18 cellular contexts compared by ENCODE assay signal in genomic region chr17:41083427-41083826, GRCh38. TPM values are rescaled to one million over a fixed set of nuclear protein-coding genes. Genes with fewer than 3 reads are reported as not detected.
"Had no signal": no experiment of that assay in that cellular context is flagged by ENCODE, and none has a peak within 500 bp of the region (broad histone marks: within the 10 kb centered on the region; RNA-seq: fewer than 3 reads in every experiment).

No MANE protein-coding gene starts in this region.

RNA-seq across cellular contexts. Expression of gene KRTAP4-7, which starts 0.5 kb away (rescaled TPM):
- total RNA-seq: activated CD8-positive, alpha-beta memory T cell treated with anti-CD3 and anti-CD28 coated beads for 36 hours; activated T-cell treated with anti-CD3 and anti-CD28 coated beads, Interleukin-2, amount 50 U/mL, for 72 hours; adrenal gland; cardiac septum; dermis blood vessel endothelial cell; fibroblast of lung; gastroesophageal sphincter; heart left ventricle; liver; mucosa of gallbladder; naive thymus-derived CD4-positive, alpha-beta T cell; osteocyte; prostate gland; right cardiac atrium; transverse colon; vagina had no signal
- polyA plus RNA-seq: adrenal gland; fibroblast of lung; heart left ventricle; liver; naive thymus-derived CD4-positive, alpha-beta T cell; right cardiac atrium; small intestine had no signal

RNA-seq across cellular contexts. Expression of gene KRTAP4-8, which starts 14.5 kb away (rescaled TPM):
- total RNA-seq: activated CD8-positive, alpha-beta memory T cell treated with anti-CD3 and anti-CD28 coated beads for 36 hours; activated T-cell treated with anti-CD3 and anti-CD28 coated beads, Interleukin-2, amount 50 U/mL, for 72 hours; adrenal gland; cardiac septum; dermis blood vessel endothelial cell; fibroblast of lung; gastroesophageal sphincter; heart left ventricle; liver; mucosa of gallbladder; naive thymus-derived CD4-positive, alpha-beta T cell; osteocyte; prostate gland; right cardiac atrium; transverse colon; vagina had no signal
- polyA plus RNA-seq: adrenal gland; fibroblast of lung; heart left ventricle; liver; naive thymus-derived CD4-positive, alpha-beta T cell; right cardiac atrium; small intestine had no signal

RNA-seq across cellular contexts. Expression of gene KRTAP2-4, which starts 17.7 kb away (rescaled TPM):
- total RNA-seq: activated CD8-positive, alpha-beta memory T cell treated with anti-CD3 and anti-CD28 coated beads for 36 hours; activated T-cell treated with anti-CD3 and anti-CD28 coated beads, Interleukin-2, amount 50 U/mL, for 72 hours; adrenal gland; cardiac septum; dermis blood vessel endothelial cell; fibroblast of lung; gastroesophageal sphincter; heart left ventricle; liver; mucosa of gallbladder; naive thymus-derived CD4-positive, alpha-beta T cell; osteocyte; prostate gland; right cardiac atrium; transverse colon; vagina had no signal
- polyA plus RNA-seq: adrenal gland; fibroblast of lung; heart left ventricle; liver; naive thymus-derived CD4-positive, alpha-beta T cell; right cardiac atrium; small intestine had no signal

RNA-seq across cellular contexts. Expression of gene KRTAP4-16, which starts 18.6 kb away (rescaled TPM):
- total RNA-seq: activated CD8-positive, alpha-beta memory T cell treated with anti-CD3 and anti-CD28 coated beads for 36 hours; activated T-cell treated with anti-CD3 and anti-CD28 coated beads, Interleukin-2, amount 50 U/mL, for 72 hours; adrenal gland; cardiac septum; dermis blood vessel endothelial cell; fibroblast of lung; gastroesophageal sphincter; heart left ventricle; liver; mucosa of gallbladder; naive thymus-derived CD4-positive, alpha-beta T cell; osteocyte; prostate gland; right cardiac atrium; suprapubic skin; transverse colon; vagina had no signal
- polyA plus RNA-seq: adrenal gland; fibroblast of lung; heart left ventricle; liver; naive thymus-derived CD4-positive, alpha-beta T cell; right cardiac atrium; small intestine had no signal

RNA-seq across cellular contexts. Expression of gene KRTAP4-9, which starts 21.8 kb away (rescaled TPM):
- total RNA-seq: activated CD8-positive, alpha-beta memory T cell treated with anti-CD3 and anti-CD28 coated beads for 36 hours; activated T-cell treated with anti-CD3 and anti-CD28 coated beads, Interleukin-2, amount 50 U/mL, for 72 hours; adrenal gland; cardiac septum; dermis blood vessel endothelial cell; fibroblast of lung; gastroesophageal sphincter; heart left ventricle; liver; mucosa of gallbladder; naive thymus-derived CD4-positive, alpha-beta T cell; osteocyte; prostate gland; right cardiac atrium; transverse colon; vagina had no signal
- polyA plus RNA-seq: adrenal gland; fibroblast of lung; heart left ventricle; liver; naive thymus-derived CD4-positive, alpha-beta T cell; right cardiac atrium; small intestine had no signal
